In the genomic region with DNA sequence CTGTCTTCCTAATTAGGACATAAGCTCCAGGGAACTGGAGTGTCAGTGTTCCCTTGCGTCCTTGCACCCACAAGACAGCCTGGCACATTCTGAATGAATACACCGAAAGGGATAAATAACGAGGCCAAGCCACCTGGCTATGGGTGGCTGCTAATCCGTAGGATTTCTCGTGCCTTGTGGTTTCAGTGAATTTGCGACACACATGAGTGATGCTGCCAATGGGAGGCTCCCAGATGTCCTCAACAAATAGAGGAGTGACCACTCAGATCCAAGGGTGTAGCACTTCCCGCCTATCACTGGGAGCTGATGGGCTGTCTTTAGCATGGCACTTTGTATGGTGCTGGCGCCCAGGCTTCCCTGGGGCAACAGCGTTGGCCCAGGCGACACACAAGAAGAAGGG, we compare ENCODE assay signal across 23 cellular contexts.
"Had no signal": no experiment of that assay in that cellular context is flagged by ENCODE, and none has a peak within 500 bp of the region (broad histone marks: within the 10 kb centered on the region; RNA-seq: fewer than 3 reads in every experiment).

No MANE protein-coding gene starts in this region.

- H3K36me3 Mint-ChIP-seq: activated CD4-positive, alpha-beta memory T cell treated with anti-CD3 and anti-CD28 coated beads for 36 hours had no signal

- H3K9me3 Mint-ChIP-seq: activated CD4-positive, alpha-beta memory T cell treated with anti-CD3 and anti-CD28 coated beads for 36 hours; activated naive CD8-positive, alpha-beta T cell treated with anti-CD3 and anti-CD28 coated beads, Interleukin-2, amount 10 ng/mL, durations not matched to agents 7 days and 5 days; dendritic cell treated with granulocyte-macrophage colony-stimulating factor and Interleukin-4, amounts not matched to agents 40 ng/mL and 50 ng/mL, for 4 days; stimulated activated naive CD8-positive, alpha-beta T cell treated with anti-CD3 and anti-CD28 coated beads, Interleukin-15, amount 100 ng/mL, for 72 hours had no signal

- ATAC-seq: heart right ventricle; left cardiac atrium; psoas muscle; stimulated activated naive CD8-positive, alpha-beta T cell treated with anti-CD3 and anti-CD28 coated beads, Interleukin-15, amount 100 ng/mL, for 72 hours had no signal

- H3K4me3 Mint-ChIP-seq: activated CD4-positive, alpha-beta memory T cell treated with anti-CD3 and anti-CD28 coated beads for 36 hours; activated naive CD8-positive, alpha-beta T cell treated with anti-CD3 and anti-CD28 coated beads, Interleukin-2, amount 10 ng/mL, durations not matched to agents 7 days and 5 days; dendritic cell treated with granulocyte-macrophage colony-stimulating factor and Interleukin-4, amounts not matched to agents 40 ng/mL and 50 ng/mL, for 4 days; nephron; stimulated activated naive CD8-positive, alpha-beta T cell treated with anti-CD3 and anti-CD28 coated beads, Interleukin-15, amount 100 ng/mL, for 72 hours had no signal

- H3K27ac Mint-ChIP-seq: activated CD4-positive, alpha-beta memory T cell treated with anti-CD3 and anti-CD28 coated beads for 36 hours; activated naive CD8-positive, alpha-beta T cell treated with anti-CD3 and anti-CD28 coated beads, Interleukin-2, amount 10 ng/mL, durations not matched to agents 7 days and 5 days; dendritic cell treated with granulocyte-macrophage colony-stimulating factor and Interleukin-4, amounts not matched to agents 40 ng/mL and 50 ng/mL, for 4 days; nephron; stimulated activated naive CD8-positive, alpha-beta T cell treated with anti-CD3 and anti-CD28 coated beads, Interleukin-15, amount 100 ng/mL, for 72 hours had no signal

- H3K27ac ChIP-seq: heart right ventricle, neutrophil, ovary, psoas muscle, right atrium auricular region, suprapubic skin, tibial nerve had no signal

- DNase-seq: activated CD4-positive, alpha-beta memory T cell treated with anti-CD3 and anti-CD28 coated beads for 36 hours; activated CD4-positive, alpha-beta T cell treated with anti-CD3 and anti-CD28 coated beads for 48 hours; activated naive CD4-positive, alpha-beta T cell; activated naive CD8-positive, alpha-beta T cell treated with anti-CD3 and anti-CD28 coated beads, Interleukin-2, amount 10 ng/mL, durations not matched to agents 7 days and 5 days; amygdala; effector CD4-positive, alpha-beta T cell; erythroblast; foreskin fibroblast; heart right ventricle; islet precursor cell; left cardiac atrium; midbrain; ovary; psoas muscle; stimulated activated CD4-positive, alpha-beta T cell treated with anti-CD3 and anti-CD28 coated beads, Interleukin-1b, Interleukin-23, amount 100 ng/mL, for 48 hours; stimulated activated naive CD8-positive, alpha-beta T cell treated with anti-CD3 and anti-CD28 coated beads, Interleukin-15, amount 100 ng/mL, for 72 hours; T-helper 9 cell had no signal

- H3K27me3 Mint-ChIP-seq: activated CD4-positive, alpha-beta memory T cell treated with anti-CD3 and anti-CD28 coated beads for 36 hours; activated naive CD8-positive, alpha-beta T cell treated with anti-CD3 and anti-CD28 coated beads, Interleukin-2, amount 10 ng/mL, durations not matched to agents 7 days and 5 days; stimulated activated naive CD8-positive, alpha-beta T cell treated with anti-CD3 and anti-CD28 coated beads, Interleukin-15, amount 100 ng/mL, for 72 hours had no signal

- H3K4me1 Mint-ChIP-seq: nephron had no signal
